ENCODE assay signal across 14 cellular contexts in the genomic region with DNA sequence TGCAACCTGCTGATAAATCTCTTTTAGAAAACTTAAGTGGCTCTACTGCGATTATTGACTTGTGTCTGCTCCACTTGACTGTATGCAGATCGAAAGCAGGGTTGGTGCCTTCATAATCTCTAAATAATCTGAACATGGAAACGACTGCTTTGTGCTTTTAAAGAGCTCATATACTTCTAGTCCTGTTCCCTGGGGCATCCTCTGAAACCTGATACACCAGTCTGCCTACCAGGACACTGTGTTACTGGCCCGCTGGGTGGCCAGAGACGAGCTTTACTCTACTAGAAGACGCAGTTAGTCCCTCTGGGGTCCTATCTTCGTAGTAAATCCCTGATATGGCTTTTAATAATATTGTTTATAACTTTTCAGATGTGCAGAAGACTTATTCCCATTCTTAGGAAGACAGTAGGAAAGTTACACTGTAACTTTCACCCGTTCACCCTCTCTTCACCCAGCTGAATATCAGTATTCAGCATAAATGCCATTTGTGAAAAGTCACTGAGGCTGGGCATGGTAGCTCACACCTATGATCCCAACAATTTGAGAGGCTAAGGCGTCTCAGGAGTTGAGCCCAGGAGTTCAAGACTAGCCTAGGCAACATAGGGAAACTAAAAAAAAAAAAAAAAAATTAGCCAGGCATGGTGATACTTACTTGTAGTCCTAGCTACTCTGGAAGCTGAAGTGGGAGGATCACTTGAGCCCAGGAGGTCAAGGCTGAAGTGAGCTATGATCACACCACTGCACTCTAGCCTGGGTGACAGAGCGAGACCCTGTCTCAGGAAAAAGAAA. TPM values are rescaled to one million over a fixed set of nuclear protein-coding genes. Genes with fewer than 3 reads are reported as not detected.
DNase-seq lines count a peak whose midpoint lies in the region; ATAC-seq and TF ChIP-seq lines count a peak whose summit lies in the region.
"Had no signal": no experiment of that assay in that cellular context is flagged by ENCODE, and none has a peak within 500 bp of the region (broad histone marks: within the 10 kb centered on the region; RNA-seq: fewer than 3 reads in every experiment).

No MANE protein-coding gene starts in this region.

- no peak overlapping the region for H3K4me3 ChIP-seq in LNCaP clone FGC (ENCODE audit: low read depth, low read length)
- H3K4me3 ChIP-seq in SJCRH30: no peak overlapping the region
- no peak overlapping the region for H3K4me3 ChIP-seq in mesendoderm (ENCODE audit: low read length)
- H3K4me3 ChIP-seq: SJSA1, thoracic aorta had no signal

- no peak overlapping the region for H2BK5ac ChIP-seq in mesendoderm (ENCODE audit: low read length)

- WGBS in mesendoderm (ENCODE audit: extremely low coverage, insufficient coverage, low lambda C conversion rate): no CpG with 5 or more reads among the region's 10 CpGs

- no peaks in the 10 kb centered on the region for H3K79me1 ChIP-seq in mesendoderm (ENCODE audit: low read length)

- no peak overlapping the region for H2BK120ac ChIP-seq in mesendoderm (ENCODE audit: low read depth, low read length)

- DNase-seq in DMS79 treated with DMSO at 0.1 percent for 48 hours (lab: John Stamatoyannopoulos, UW) (peak; percentile 48), LNCaP clone FGC (ENCODE audit: low read depth) (peak; percentile 55), SJCRH30 (peak; percentile 31 to 54), mesendoderm (peak; percentile 75), T1000 (lab: John Stamatoyannopoulos, UW) (no peak)

- H3K18ac ChIP-seq in mesendoderm (ENCODE audit: low read length): no peak overlapping the region

- H3K79me2 ChIP-seq in mesendoderm (ENCODE audit: control insufficient read depth, insufficient read depth, low read length): no peaks in the 10 kb centered on the region

- no peak overlapping the region for H3K23ac ChIP-seq in mesendoderm (ENCODE audit: low read length)

- no peak overlapping the region for H2AK5ac ChIP-seq in mesendoderm (ENCODE audit: low read length)

- ATAC-seq in GM18858 (IDR thresholded peaks at IDR 0.05; ENCODE audit: unreplicated experiment): no peak
- ATAC-seq in GM18873 (IDR thresholded peaks at IDR 0.05; ENCODE audit: low FRiP score, unreplicated experiment): no peak
- ATAC-seq in GM18519 (IDR thresholded peaks at IDR 0.05; ENCODE audit: low FRiP score, unreplicated experiment): no peak

- no peak overlapping the region for H4K5ac ChIP-seq in mesendoderm (ENCODE audit: low read length)

- H3K4me2 ChIP-seq in mesendoderm (ENCODE audit: low read length): no peak overlapping the region

- H3K56ac ChIP-seq in mesendoderm (ENCODE audit: low read length): no peak overlapping the region

- no peak for TF ChIP-seq CTCF in LNCaP clone FGC (IDR thresholded peaks at IDR 0.05; ENCODE audit: control insufficient read depth, extremely low read depth, insufficient read depth)

- no peak overlapping the region for H3K4ac ChIP-seq in mesendoderm (ENCODE audit: low read depth, low read length)

- 0 out of 2 replicates have a peak, but pooled peaks cover 2% of the 10 kb centered on the region for H3K4me1 ChIP-seq in SJCRH30
- peaks cover 2% of the 10 kb centered on the region for H3K4me1 ChIP-seq in mesendoderm (ENCODE audit: control insufficient read depth, low read depth, low read length)
- H3K4me1 ChIP-seq: SJSA1 had no signal

- no peak overlapping the region for H2BK15ac ChIP-seq in mesendoderm (replicated peaks; ENCODE audit: low read depth)

- no peaks in the 10 kb centered on the region for H3K9me3 ChIP-seq in SJCRH30 (replicated peaks)
- H3K9me3 ChIP-seq: SJSA1, thoracic aorta had no signal

- H3K9ac ChIP-seq in mesendoderm (ENCODE audit: low read length): no peak overlapping the region

- H3K27me3 ChIP-seq in SJCRH30: no peaks in the 10 kb centered on the region
- no peaks in the 10 kb centered on the region for H3K27me3 ChIP-seq in mesendoderm (ENCODE audit: insufficient read depth, low read length, poor library complexity)
- H3K27me3 ChIP-seq: SJSA1 had no signal

- H3K27ac ChIP-seq in SJCRH30 (no peak overlapping the region), mesendoderm (ENCODE audit: low read depth, low read length) (no peak overlapping the region)
- H3K27ac ChIP-seq: SJSA1, thoracic aorta had no signal

- H4K8ac ChIP-seq in mesendoderm (ENCODE audit: low read depth, low read length): no peak overlapping the region

- H3K36me3 ChIP-seq in SJCRH30 (no peaks in the 10 kb centered on the region), mesendoderm (ENCODE audit: control insufficient read depth, insufficient read depth, low read length) (no peaks in the 10 kb centered on the region)
- H3K36me3 ChIP-seq: SJSA1, thoracic aorta had no signal

RNA-seq across cellular contexts. Expression of a gene that starts 9.0 kb away (rescaled TPM):
- total RNA-seq in SJCRH30 (2014; rRNA removed; shearing (Covaris generic)): not detected in 2 replicates
- polyA plus RNA-seq in mesendoderm (2013, experiment 1 of 2): 0.13 TPM
- 0.14 TPM for polyA plus RNA-seq in mesendoderm (2013, experiment 2 of 2)
- total RNA-seq: CD4-positive, alpha-beta T cell; dermis blood vessel endothelial cell; naive thymus-derived CD4-positive, alpha-beta T cell; NCI-H460; SJSA1; thoracic aorta had no signal
- polyA plus RNA-seq: naive thymus-derived CD4-positive, alpha-beta T cell had no signal

RNA-seq across cellular contexts. Expression of a gene that starts 20.2 kb away (rescaled TPM):
- 43.2 and 49.9 TPM in 2 replicates for total RNA-seq in SJCRH30 (2014; rRNA removed; shearing (Covaris generic))
- 34.2 TPM for polyA plus RNA-seq in mesendoderm (2013, experiment 1 of 2)
- polyA plus RNA-seq in mesendoderm (2013, experiment 2 of 2): 34.9 TPM
